In genomic region chr2:175293195-175293594, GRCh38 we compare ENCODE assay signal across 10 cellular contexts.
"Had no signal": no experiment of that assay in that cellular context is flagged by ENCODE, and none has a peak within 500 bp of the region (broad histone marks: within the 10 kb centered on the region; RNA-seq: fewer than 3 reads in every experiment).

No MANE protein-coding gene starts in this region.

- H3K9me3 Mint-ChIP-seq: HFFc6 had no signal

- H3K9ac ChIP-seq: GM23248, KMS-11 had no signal

- H3K4me3 Mint-ChIP-seq: H9, HFFc6 had no signal

- H3K27ac Mint-ChIP-seq: H9, HFFc6 had no signal

- H2AFZ ChIP-seq: GM23248 had no signal

- H3K27ac ChIP-seq: GM23248, HL-60, KMS-11 had no signal

- H3K4me3 ChIP-seq: GM23248 had no signal

- FAIRE-seq: H54 had no signal

- H3K4me2 ChIP-seq: KMS-11 had no signal

- DNase-seq: GM23248, GOT3, H9, HCEC 1CT, HFFc6, Karpas-422, KBM-7 had no signal
